Comparison of ENCODE assay signal across 1 cellular context in the genomic region with DNA sequence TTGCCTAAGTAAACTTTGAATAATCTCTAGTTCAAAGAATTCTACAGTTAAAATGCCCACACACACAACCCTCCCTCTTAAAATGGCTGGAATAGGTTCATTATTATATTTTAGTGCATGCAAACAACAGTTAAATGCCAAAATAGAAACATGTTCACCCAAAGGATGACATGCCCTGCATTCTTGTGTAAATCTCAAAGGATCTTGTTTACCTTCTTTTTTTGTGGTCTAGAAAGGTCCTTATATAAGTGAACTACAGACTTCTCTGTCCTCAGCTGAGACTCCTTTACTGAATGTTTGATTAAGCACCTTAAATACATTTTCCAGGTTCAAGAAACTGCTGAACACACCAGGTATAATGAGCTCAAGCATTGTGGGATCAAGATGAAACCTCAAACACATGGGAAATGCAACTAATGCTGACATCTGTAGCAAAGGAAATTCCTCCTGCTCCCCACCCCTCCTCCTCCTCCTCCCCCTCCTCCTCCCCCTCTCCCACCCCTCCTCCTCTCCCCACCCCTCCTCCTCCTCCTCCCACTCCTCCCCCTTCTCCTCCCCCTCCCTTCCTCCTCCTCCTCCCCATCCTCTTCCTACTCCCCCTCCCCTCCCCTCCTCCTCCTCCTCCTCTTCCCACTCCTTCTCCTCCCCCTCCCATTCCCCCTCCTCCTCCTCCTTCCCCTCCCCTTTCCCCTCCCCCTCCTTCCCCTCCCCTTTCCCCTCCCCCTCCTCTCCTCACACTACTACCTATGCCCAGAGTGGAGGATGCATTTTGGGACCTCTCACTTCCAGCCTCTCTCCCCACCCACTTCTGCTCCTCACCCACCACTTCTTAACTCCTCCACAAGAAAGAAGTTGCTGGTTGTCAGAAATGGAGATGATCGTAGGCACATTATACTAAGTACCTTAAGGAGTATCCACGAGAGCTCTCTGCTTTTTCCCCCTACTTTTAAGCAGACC.
TF ChIP-seq lines count a peak whose summit lies in the region.

No MANE protein-coding gene starts in this region.

TF ChIP-seq in IMR-90, 13 proteins besides CTCF, POLR2A, EP300 and RAD21:
- TF ChIP-seq SMC3 (IDR thresholded peaks at IDR 0.05; ENCODE audit: low read depth, low read length): no peak
- TF ChIP-seq ELK1 (IDR thresholded peaks at IDR 0.05; ENCODE audit: borderline replicate concordance, low read depth, low read length): no peak
- no peak for TF ChIP-seq MAZ (IDR thresholded peaks at IDR 0.05; ENCODE audit: borderline replicate concordance, low read depth, low read length)
- TF ChIP-seq MXI1 (IDR thresholded peaks at IDR 0.05; ENCODE audit: borderline replicate concordance, low read depth, low read length): no peak
- no peak for TF ChIP-seq FOS (IDR thresholded peaks at IDR 0.05; ENCODE audit: low read depth, low read length)
- TF ChIP-seq MAFK (IDR thresholded peaks at IDR 0.05; ENCODE audit: low read depth, low read length): no peak
- TF ChIP-seq BHLHE40 (IDR thresholded peaks at IDR 0.05; ENCODE audit: low read depth, low read length): no peak
- TF ChIP-seq CEBPB (IDR thresholded peaks at IDR 0.05; ENCODE audit: low read depth, low read length): no peak
- no peak for TF ChIP-seq NFE2L2 (IDR thresholded peaks at IDR 0.05; ENCODE audit: low read depth, low read length)
- no peak for TF ChIP-seq CHD1 (IDR thresholded peaks at IDR 0.05; ENCODE audit: low read depth, low read length)
- no peak for TF ChIP-seq RFX5 (IDR thresholded peaks at IDR 0.05; ENCODE audit: low read depth, low read length)
- TF ChIP-seq RCOR1 (IDR thresholded peaks at IDR 0.05; ENCODE audit: insufficient replicate concordance, low read length): no peak
- no peak for TF ChIP-seq USF2 (IDR thresholded peaks at IDR 0.05; ENCODE audit: low read depth, low read length)
